In the genomic region with DNA sequence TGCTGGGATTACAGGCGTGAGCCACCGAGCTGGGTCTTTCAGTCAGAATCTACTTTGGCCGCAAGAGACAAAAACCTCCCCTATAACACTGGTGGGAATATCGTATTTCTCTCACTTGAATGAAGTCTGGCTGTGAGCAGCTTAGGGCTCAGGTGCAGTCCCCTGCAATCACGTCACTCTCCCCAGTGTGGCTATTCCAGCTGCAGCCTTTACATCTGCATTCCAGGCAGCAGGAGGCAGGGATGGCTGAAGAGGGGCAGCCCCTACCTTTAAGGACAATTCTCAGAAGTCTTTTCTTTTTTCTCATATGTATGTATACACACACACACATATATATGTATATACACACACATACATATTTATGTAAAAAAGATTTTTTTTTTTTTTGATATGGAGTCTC, we compare ENCODE assay signal across 29 cellular contexts. TPM values are rescaled to one million over a fixed set of nuclear protein-coding genes. Genes with fewer than 3 reads are reported as not detected.
A peak's percentile ranks its signal among the peaks of the same experiment; 100 is the strongest.
DNase-seq lines count a peak whose midpoint lies in the region; ATAC-seq, FAIRE-seq and TF ChIP-seq lines count a peak whose summit lies in the region.
"Had no signal": no experiment of that assay in that cellular context is flagged by ENCODE, and none has a peak within 500 bp of the region (broad histone marks: within the 10 kb centered on the region; RNA-seq: fewer than 3 reads in every experiment).

No MANE protein-coding gene starts in this region.

- 91 to 96% methylated on average over 4 to 5 of the region's 5 CpGs for WGBS in endodermal cell (ENCODE audit: insufficient coverage in 1 of 2, insufficient read length in 1 of 2), 2 experiments
- WGBS in pancreas, 2 donors, result 95 to 99% methylated on average over 5 of the region's 5 CpGs

- TSS peak; percentile 30 for BruUV-seq in A673 (replicated peaks; lab: Mats Ljungman, UMichigan)

- DNase-seq in A673 (ENCODE audit: low spot score) (no peak), NCI-H69 (lab: John Stamatoyannopoulos, UW) (peak; percentile 41), endodermal cell (no peak), pancreas (no peak), OCI-M1 (lab: John Stamatoyannopoulos, UW) (no peak), tibial artery (no peak), mucosa of descending colon (no peak)
- DNase-seq in CD8-positive, alpha-beta T cell, result no peak
- DNase-seq: activated CD4-positive, alpha-beta T cell treated with anti-CD3 and anti-CD28 coated beads, Interleukin-2, amount 50 U/mL, for 4 hours; activated naive CD4-positive, alpha-beta T cell treated with anti-CD3 and anti-CD28 coated beads, Interleukin-2, amount 10 ng/mL, durations not matched to agents 7 days and 5 days; body of pancreas; foreskin fibroblast; GDM1; HFFc6; left ventricle myocardium superior; mesendoderm; NCI-H1092 treated with DMSO at 0.1 percent for 48 hours; NCI-H1930; NCI-H82; SK-N-SH; T-helper 2 cell had no signal

- H3K36me3 Mint-ChIP-seq in CD8-positive, alpha-beta T cell, result peaks cover 11% of the 10 kb centered on the region
- H3K36me3 Mint-ChIP-seq in endodermal cell (ENCODE audit: low read depth), result peaks cover 13% of the 10 kb centered on the region

- no peak overlapping the region for H3K4me3 ChIP-seq in A673 (ENCODE audit: low read depth, low read length, poor library complexity, severe bottlenecking)
- H3K4me3 ChIP-seq in CD8-positive, alpha-beta T cell (ENCODE audit: low read depth, low read length), result no peak overlapping the region
- H3K4me3 ChIP-seq in endodermal cell (ENCODE audit: low read length), result no peak overlapping the region
- no peak overlapping the region for H3K4me3 ChIP-seq in pancreas
- no peak overlapping the region for H3K4me3 ChIP-seq in tibial artery
- H3K4me3 ChIP-seq in mucosa of descending colon, result no peak overlapping the region
- H3K4me3 ChIP-seq: body of pancreas, esophagus muscularis mucosa, transverse colon had no signal

- H3K9me3 Mint-ChIP-seq in CD8-positive, alpha-beta T cell, result no peaks in the 10 kb centered on the region
- peaks cover 3% of the 10 kb centered on the region for H3K9me3 Mint-ChIP-seq in endodermal cell
- H3K9me3 Mint-ChIP-seq: activated naive CD4-positive, alpha-beta T cell treated with anti-CD3 and anti-CD28 coated beads, Interleukin-2, amount 10 ng/mL, durations not matched to agents 7 days and 5 days; activated T-helper 1 cell treated with anti-CD3 and anti-CD28 coated beads, Interleukin-12 subunit alpha, Interleukin-12 subunit beta, Interleukin-2, Interleukin-4 antibody, amounts not matched to agents 30 ng/mL and 10 ng/mL and 1 ng/mL, durations not matched to agents 14 hours and 24 hours and 36 hours; dendritic cell treated with granulocyte-macrophage colony-stimulating factor and Interleukin-4, amounts not matched to agents 40 ng/mL and 50 ng/mL, for 4 days; HFFc6; stimulated activated effector memory CD8-positive, alpha-beta T cell treated with anti-CD3 and anti-CD28 coated beads, Interleukin-12 subunit alpha, Interleukin-12 subunit beta, amount 100 ng/mL, for 72 hours had no signal

- H3K27ac ChIP-seq in A673 (ENCODE audit: low read depth, low read length, poor library complexity, severe bottlenecking) (no peak overlapping the region), endodermal cell (ENCODE audit: low read depth, low read length) (no peak overlapping the region), pancreas (no peak overlapping the region), tibial artery (no peak overlapping the region)
- no peak overlapping the region for H3K27ac ChIP-seq in CD8-positive, alpha-beta T cell (ENCODE audit: low read depth, low read length)
- H3K27ac ChIP-seq: body of pancreas, esophagus muscularis mucosa, transverse colon had no signal

- no peaks in the 10 kb centered on the region for H3K9me3 ChIP-seq in A673 (ENCODE audit: low read depth, low read length, poor library complexity, severe bottlenecking)
- H3K9me3 ChIP-seq in CD8-positive, alpha-beta T cell (ENCODE audit: low read length), result no peaks in the 10 kb centered on the region
- peaks cover 4% of the 10 kb centered on the region for H3K9me3 ChIP-seq in endodermal cell (ENCODE audit: control insufficient read depth, low read length)
- no peaks in the 10 kb centered on the region for H3K9me3 ChIP-seq in pancreas
- no peaks in the 10 kb centered on the region for H3K9me3 ChIP-seq in tibial artery
- no peaks in the 10 kb centered on the region for H3K9me3 ChIP-seq in mucosa of descending colon
- H3K9me3 ChIP-seq: body of pancreas, esophagus muscularis mucosa, SK-N-SH, transverse colon had no signal

- no peak overlapping the region for H3K27ac Mint-ChIP-seq in CD8-positive, alpha-beta T cell
- H3K27ac Mint-ChIP-seq in endodermal cell, result no peak overlapping the region
- H3K27ac Mint-ChIP-seq: activated naive CD4-positive, alpha-beta T cell treated with anti-CD3 and anti-CD28 coated beads, Interleukin-2, amount 10 ng/mL, durations not matched to agents 7 days and 5 days; activated T-helper 1 cell treated with anti-CD3 and anti-CD28 coated beads, Interleukin-12 subunit alpha, Interleukin-12 subunit beta, Interleukin-2, Interleukin-4 antibody, amounts not matched to agents 30 ng/mL and 10 ng/mL and 1 ng/mL, durations not matched to agents 14 hours and 24 hours and 36 hours; dendritic cell treated with granulocyte-macrophage colony-stimulating factor and Interleukin-4, amounts not matched to agents 40 ng/mL and 50 ng/mL, for 4 days; HFFc6; stimulated activated effector memory CD8-positive, alpha-beta T cell treated with anti-CD3 and anti-CD28 coated beads, Interleukin-12 subunit alpha, Interleukin-12 subunit beta, amount 100 ng/mL, for 72 hours had no signal

- no peak overlapping the region for H3K9ac ChIP-seq in endodermal cell (ENCODE audit: extremely low read depth, low read length, poor library complexity, severe bottlenecking)
- H3K9ac ChIP-seq: SK-N-SH had no signal

- no peak for FAIRE-seq in pancreas (lab: Jason Lieb, UNC)
- FAIRE-seq: endometrium, keratinocyte had no signal

- H3K27me3 Mint-ChIP-seq in CD8-positive, alpha-beta T cell (ENCODE audit: low read depth), result peaks cover 4% of the 10 kb centered on the region
- H3K27me3 Mint-ChIP-seq in endodermal cell (ENCODE audit: insufficient read depth), result peaks cover 23% of the 10 kb centered on the region

- ATAC-seq in CD8-positive, alpha-beta T cell, result no peak
- no peak for ATAC-seq in pancreas
- ATAC-seq in mucosa of descending colon, result no peak
- ATAC-seq: activated CD4-positive, CD25-positive, alpha-beta regulatory T cell treated with anti-CD3 and anti-CD28 coated beads, Interleukin-2, amount 50 U/mL, for 24 hours; body of pancreas; left ventricle myocardium superior; stimulated activated effector memory CD8-positive, alpha-beta T cell treated with anti-CD3 and anti-CD28 coated beads, Interleukin-12 subunit alpha, Interleukin-12 subunit beta, amount 100 ng/mL, for 72 hours had no signal

- CTCF ChIA-PET in A673 (lab: Charles Lee), result no interaction called here
- CTCF ChIA-PET in CD8-positive, alpha-beta T cell (lab: Charles Lee), result no interaction called here

- H3K36me3 ChIP-seq in A673 (ENCODE audit: insufficient read depth, low read length, poor library complexity, severe bottlenecking) (no peaks in the 10 kb centered on the region), endodermal cell (ENCODE audit: control insufficient read depth, insufficient read depth, low read length) (peaks cover 8% of the 10 kb centered on the region), pancreas (no peaks in the 10 kb centered on the region), tibial artery (peaks cover 0 to 17% (median 15%) of the 10 kb centered on the region in 3 donors), mucosa of descending colon (ENCODE audit: low read depth) (no peaks in the 10 kb centered on the region)
- H3K36me3 ChIP-seq in CD8-positive, alpha-beta T cell (ENCODE audit: insufficient read depth, low read length), result no peaks in the 10 kb centered on the region
- H3K36me3 ChIP-seq: transverse colon had no signal

- H3K4me1 Mint-ChIP-seq in CD8-positive, alpha-beta T cell (ENCODE audit: low read depth), result peaks cover 9% of the 10 kb centered on the region
- H3K4me1 Mint-ChIP-seq in endodermal cell, result no peaks in the 10 kb centered on the region

- intact Hi-C loops in A673 (cut with micrococcal nuclease; ENCODE audit: unreplicated experiment), result no loop called here
- intact Hi-C loops in CD8-positive, alpha-beta T cell (cut with DNase I, micrococcal nuclease), result no loop called here
- intact Hi-C loops in pancreas (cut with DNase I), result no loop called here
- intact Hi-C loops in tibial artery (cut with DNase I; ENCODE audit: low total_unique reads), result no loop called here
- intact Hi-C loops in mucosa of descending colon (cut with DNase I, micrococcal nuclease), result no loop called here

- H3K27me3 ChIP-seq in A673 (replicated peaks; ENCODE audit: insufficient read depth, low read depth, low read length, poor library complexity) (no peaks in the 10 kb centered on the region), endodermal cell (ENCODE audit: control insufficient read depth, insufficient read depth, low read length, poor library complexity, severe bottlenecking) (peaks cover 14% of the 10 kb centered on the region), pancreas (no peaks in the 10 kb centered on the region), tibial artery (no peaks in the 10 kb centered on the region)
- H3K27me3 ChIP-seq in CD8-positive, alpha-beta T cell (ENCODE audit: insufficient read depth, low read length), result no peaks in the 10 kb centered on the region
- H3K27me3 ChIP-seq: body of pancreas had no signal

- TF ChIP-seq CTCF in A673 (conservative IDR thresholded peaks at IDR 0.05; ENCODE audit: low read depth, low read length) (no peak), endodermal cell (conservative IDR thresholded peaks at IDR 0.05) (peak; percentile 38), pancreas (IDR thresholded peaks at IDR 0.05) (no peak), tibial artery (IDR thresholded peaks at IDR 0.05) (no peak), mucosa of descending colon (IDR thresholded peaks at IDR 0.05) (no peak)
- TF ChIP-seq CTCF in CD8-positive, alpha-beta T cell (IDR thresholded peaks at IDR 0.05), result no peak

- H3K4me1 ChIP-seq in A673 (ENCODE audit: insufficient read depth, low read length, poor library complexity, severe bottlenecking), result no peaks in the 10 kb centered on the region
- H3K4me1 ChIP-seq in CD8-positive, alpha-beta T cell (ENCODE audit: insufficient read depth, low read length), result peaks cover 14% of the 10 kb centered on the region
- no peaks in the 10 kb centered on the region for H3K4me1 ChIP-seq in endodermal cell (ENCODE audit: control insufficient read depth, insufficient read depth, low read length)
- H3K4me1 ChIP-seq in pancreas, result peaks cover 0 to 9% (median 0%) of the 10 kb centered on the region in 3 donors
- peaks cover 0 to 24% (median 17%) of the 10 kb centered on the region in 4 donors for H3K4me1 ChIP-seq in tibial artery
- peaks cover 9% of the 10 kb centered on the region for H3K4me1 ChIP-seq in mucosa of descending colon (ENCODE audit: low read depth)

- H3K4me3 Mint-ChIP-seq in CD8-positive, alpha-beta T cell, result peak overlapping the region; percentile 39
- H3K4me3 Mint-ChIP-seq in endodermal cell, result no peak overlapping the region
- H3K4me3 Mint-ChIP-seq: activated naive CD4-positive, alpha-beta T cell treated with anti-CD3 and anti-CD28 coated beads, Interleukin-2, amount 10 ng/mL, durations not matched to agents 7 days and 5 days; activated T-helper 1 cell treated with anti-CD3 and anti-CD28 coated beads, Interleukin-12 subunit alpha, Interleukin-12 subunit beta, Interleukin-2, Interleukin-4 antibody, amounts not matched to agents 30 ng/mL and 10 ng/mL and 1 ng/mL, durations not matched to agents 14 hours and 24 hours and 36 hours; dendritic cell treated with granulocyte-macrophage colony-stimulating factor and Interleukin-4, amounts not matched to agents 40 ng/mL and 50 ng/mL, for 4 days; HFFc6; stimulated activated effector memory CD8-positive, alpha-beta T cell treated with anti-CD3 and anti-CD28 coated beads, Interleukin-12 subunit alpha, Interleukin-12 subunit beta, amount 100 ng/mL, for 72 hours had no signal

- POLR2A ChIA-PET in A673 (lab: Charles Lee; ENCODE audit: low non-redundant PET), result interaction anchor here (0.6 kb wide), 1 partner anchor 328 kb away, joined by 3 read pairs; no protein-coding TSS in a partner anchor
- POLR2A ChIA-PET in CD8-positive, alpha-beta T cell (lab: Charles Lee), result no interaction called here

RNA-seq across cellular contexts. Expression of gene DEF8, which starts 3.0 kb away (rescaled TPM):
- total RNA-seq in A673 (2021) (88.8 and 90.1 TPM in 2 replicates), endodermal cell (10 to 100 TPM; 74.9 to 81.2 TPM), pancreas (10 to 100 TPM; 23.1 to 41.0 (median 27.5) TPM), mucosa of descending colon (10 to 100 TPM; 25.2 to 45.4 (median 31.9) TPM)
- 10 to 100 TPM; 27.1 to 30.0 TPM for total RNA-seq in CD8-positive, alpha-beta T cell
- 53.8 TPM for polyA plus RNA-seq in endodermal cell (2013, experiment 1 of 2)
- polyA plus RNA-seq in endodermal cell (2013, experiment 2 of 2), result 53.3 TPM
- 10 to 100 TPM; 68.8 to 72.2 TPM for polyA plus RNA-seq in pancreas

RNA-seq across cellular contexts. Expression of gene TUBB3, which starts 28.4 kb away (rescaled TPM):
- total RNA-seq in A673 (2021) (273 and 297 TPM in 2 replicates), endodermal cell (100 to 1,000 TPM; 109 to 140 TPM), pancreas (10 to 100 TPM in 1 of 6 donors, 1 to 10 TPM in 3, under 1 TPM in 2; 0.37 to 25.4 (median 1.6) TPM), mucosa of descending colon (10 to 100 TPM in 1 of 3 donors, 1 to 10 TPM in 2; 1.8 to 26.8 (median 7.5) TPM)
- total RNA-seq in CD8-positive, alpha-beta T cell, result under 1 TPM; 0.62 to 0.86 TPM
- polyA plus RNA-seq in endodermal cell (2013, experiment 1 of 2), result 466 TPM
- polyA plus RNA-seq in endodermal cell (2013, experiment 2 of 2), result 448 TPM
- polyA plus RNA-seq in pancreas, result 1 to 10 TPM; 1.8 to 4.7 TPM

RNA-seq across cellular contexts. Expression of gene MC1R, which starts 32.8 kb away (rescaled TPM):
- total RNA-seq in A673 (2021) (13.4 and 16.6 TPM in 2 replicates), endodermal cell (1 to 10 TPM; 3.4 to 4.8 TPM), pancreas (1 to 10 TPM; 1.1 to 3.3 (median 1.6) TPM), mucosa of descending colon (1 to 10 TPM; 4.1 to 4.8 (median 4.3) TPM)
- 1 to 10 TPM; 5.4 to 6.4 TPM for total RNA-seq in CD8-positive, alpha-beta T cell
- polyA plus RNA-seq in endodermal cell (2013, experiment 1 of 2), result 2.7 TPM
- polyA plus RNA-seq in endodermal cell (2013, experiment 2 of 2), result 2.9 TPM
- 10 to 100 TPM in 1 of 2 donors, 1 to 10 TPM in 1; 9.4 to 14.3 TPM for polyA plus RNA-seq in pancreas
